In the genomic region with DNA sequence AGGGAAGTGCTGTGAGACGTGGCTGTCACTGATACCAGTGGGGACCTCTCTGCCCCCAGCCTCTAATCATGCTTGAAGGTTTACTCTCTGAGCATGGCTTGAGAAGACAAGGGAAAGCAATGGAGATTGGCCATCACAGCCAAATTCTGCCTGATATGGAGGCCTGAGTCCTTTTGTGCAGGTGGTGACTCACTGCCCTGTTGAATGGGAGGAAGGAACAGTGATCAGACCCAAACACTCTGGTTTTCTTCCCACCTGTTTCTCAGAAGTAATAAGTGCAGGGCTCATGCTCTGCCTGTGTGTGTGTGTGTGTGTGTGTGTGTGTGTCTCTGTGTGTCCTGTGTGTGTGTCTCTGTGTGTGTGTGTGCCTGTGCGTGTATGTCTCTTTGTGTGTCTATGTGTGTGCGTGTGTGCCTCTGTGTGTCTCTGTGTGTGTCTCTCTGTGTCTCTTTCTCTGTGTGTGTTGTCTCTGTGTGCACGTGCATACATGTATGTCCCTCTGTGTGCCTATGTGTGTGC, we compare ENCODE assay signal across 8 cellular contexts.
DNase-seq lines count a peak whose midpoint lies in the region; ATAC-seq, FAIRE-seq and TF ChIP-seq lines count a peak whose summit lies in the region.
"Not testable (repeated sequence)": the region's sequence is repeated elsewhere in the genome, so short reads cannot be mapped to it uniquely, and the experiment has no call there.

No MANE protein-coding gene starts in this region.

- not testable (repeated sequence) for H4K20me1 ChIP-seq in endothelial cell of umbilical vein (replicated peaks; ENCODE audit: control insufficient read depth, extremely low read depth, insufficient read depth, low read length)

- POLR2A ChIA-PET in activated CD4-positive, alpha-beta T cell treated with anti-CD3 and anti-CD28 coated beads for 36 hours (lab: Charles Lee); activated CD8-positive, alpha-beta T cell treated with anti-CD3 and anti-CD28 coated beads, Interleukin-2, amount 10 ng/mL, durations not matched to agents 7 days and 5 days (lab: Charles Lee); endothelial cell of umbilical vein (lab: Charles Lee): not testable (repeated sequence)

- H3K4me1 Mint-ChIP-seq in activated CD4-positive, alpha-beta T cell treated with anti-CD3 and anti-CD28 coated beads for 36 hours; activated CD8-positive, alpha-beta T cell treated with anti-CD3 and anti-CD28 coated beads, Interleukin-2, amount 10 ng/mL, durations not matched to agents 7 days and 5 days (ENCODE audit: low read depth): not testable (repeated sequence)

- not testable (repeated sequence) for H3K9ac ChIP-seq in endothelial cell of umbilical vein (replicated peaks; ENCODE audit: extremely low read depth, insufficient read depth, low read length)

- not testable (repeated sequence) for H3K27me3 Mint-ChIP-seq in activated CD4-positive, alpha-beta T cell treated with anti-CD3 and anti-CD28 coated beads for 36 hours; activated CD8-positive, alpha-beta T cell treated with anti-CD3 and anti-CD28 coated beads, Interleukin-2, amount 10 ng/mL, durations not matched to agents 7 days and 5 days (ENCODE audit: low read depth)

- CTCF ChIA-PET in activated CD4-positive, alpha-beta T cell treated with anti-CD3 and anti-CD28 coated beads for 36 hours (lab: Charles Lee); activated CD8-positive, alpha-beta T cell treated with anti-CD3 and anti-CD28 coated beads, Interleukin-2, amount 10 ng/mL, durations not matched to agents 7 days and 5 days (lab: Charles Lee); endothelial cell of umbilical vein (lab: Charles Lee): not testable (repeated sequence)

- not testable (repeated sequence) for H3K36me3 ChIP-seq in endothelial cell of umbilical vein (ENCODE audit: control insufficient read depth in 2 of 2, extremely low read depth in 1 of 2, insufficient read depth in 2 of 2, low read length in 2 of 2)

- not testable (repeated sequence) for H3K4me3 ChIP-seq in endothelial cell of umbilical vein (replicated peaks in 1 of 3; ENCODE audit: insufficient read depth in 1 of 3, low read depth in 1 of 3, low read length in 3 of 3)

- not testable (repeated sequence) for TF ChIP-seq CTCF in endothelial cell of umbilical vein (IDR thresholded peaks at IDR 0.05; ENCODE audit: extremely low read depth in 1 of 2, insufficient read depth in 1 of 2, low read depth in 1 of 2, low read length in 2 of 2)

- intact Hi-C loops in activated CD4-positive, alpha-beta T cell treated with anti-CD3 and anti-CD28 coated beads for 36 hours (cut with DNase I, micrococcal nuclease); endothelial cell of umbilical vein (cut with micrococcal nuclease); left ventricle myocardium superior (cut with micrococcal nuclease): not testable (repeated sequence)

- not testable (repeated sequence) for H3K27me3 ChIP-seq in endothelial cell of umbilical vein (ENCODE audit: control insufficient read depth in 2 of 2, insufficient read depth in 2 of 2, low read length in 2 of 2)

- not testable (repeated sequence) for H3K4me2 ChIP-seq in endothelial cell of umbilical vein (ENCODE audit: insufficient read depth, low read length)

- not testable (repeated sequence) for H3K36me3 Mint-ChIP-seq in activated CD4-positive, alpha-beta T cell treated with anti-CD3 and anti-CD28 coated beads for 36 hours (ENCODE audit: low read depth); activated CD8-positive, alpha-beta T cell treated with anti-CD3 and anti-CD28 coated beads, Interleukin-2, amount 10 ng/mL, durations not matched to agents 7 days and 5 days (ENCODE audit: low read depth)

- peak; percentile 44 for DNase-seq in CMK (ENCODE audit: low read depth)
- peak; percentile 1 for DNase-seq in LHCN-M2 (ENCODE audit: low read depth)
- peak; percentile 9 for DNase-seq in activated CD4-positive, alpha-beta T cell treated with anti-CD3 and anti-CD28 coated beads for 36 hours
- DNase-seq in activated CD8-positive, alpha-beta T cell treated with anti-CD3 and anti-CD28 coated beads, Interleukin-2, amount 10 ng/mL, durations not matched to agents 7 days and 5 days; left ventricle myocardium superior; stimulated activated naive CD8-positive, alpha-beta T cell treated with anti-CD3 and anti-CD28 coated beads, Interleukin-15, Interleukin-2, amounts not matched to agents 100 U/mL and 50 U/mL, for 24 hours: not testable (repeated sequence)
- DNase-seq in activated naive CD4-positive, alpha-beta T cell treated with Interleukin-2 at 50 U/mL for 16 hours, result peak; percentile 14
- peak; percentile 36 for DNase-seq in endothelial cell of umbilical vein (ENCODE audit: low read depth, low spot score)

- not testable (repeated sequence) for H3K4me3 Mint-ChIP-seq in activated CD4-positive, alpha-beta T cell treated with anti-CD3 and anti-CD28 coated beads for 36 hours; activated CD8-positive, alpha-beta T cell treated with anti-CD3 and anti-CD28 coated beads, Interleukin-2, amount 10 ng/mL, durations not matched to agents 7 days and 5 days

- not testable (repeated sequence) for BruUV-seq in endothelial cell of umbilical vein (replicated peaks; lab: Mats Ljungman, UMichigan)

- not testable (repeated sequence) for H3K4me1 ChIP-seq in endothelial cell of umbilical vein (ENCODE audit: control insufficient read depth, extremely low read depth, insufficient read depth, low read length)

- not testable (repeated sequence) for TF ChIP-seq POLR2A in endothelial cell of umbilical vein (IDR thresholded peaks at IDR 0.05; ENCODE audit: low read depth, low read length)

- H3K9me1 ChIP-seq in endothelial cell of umbilical vein (replicated peaks; ENCODE audit: control insufficient read depth, extremely low read depth, insufficient read depth, low read length), result not testable (repeated sequence)

- H3K79me2 ChIP-seq in endothelial cell of umbilical vein (ENCODE audit: control insufficient read depth, insufficient read depth, low read length), result not testable (repeated sequence)

- not testable (repeated sequence) for H3K27ac Mint-ChIP-seq in activated CD4-positive, alpha-beta T cell treated with anti-CD3 and anti-CD28 coated beads for 36 hours
- peak overlapping the region; percentile 14 for H3K27ac Mint-ChIP-seq in activated CD8-positive, alpha-beta T cell treated with anti-CD3 and anti-CD28 coated beads, Interleukin-2, amount 10 ng/mL, durations not matched to agents 7 days and 5 days

- not testable (repeated sequence) for H3K27ac ChIP-seq in endothelial cell of umbilical vein (ENCODE audit: insufficient read depth, low read depth, low read length)

- ATAC-seq in activated CD4-positive, alpha-beta T cell treated with anti-CD3 and anti-CD28 coated beads for 36 hours, result peak; percentile 88
- not testable (repeated sequence) for ATAC-seq in activated CD8-positive, alpha-beta T cell treated with anti-CD3 and anti-CD28 coated beads, Interleukin-2, amount 10 ng/mL, durations not matched to agents 7 days and 5 days
- peak; percentile 19 for ATAC-seq in left ventricle myocardium superior
- ATAC-seq in stimulated activated naive CD8-positive, alpha-beta T cell treated with anti-CD3 and anti-CD28 coated beads, Interleukin-15, Interleukin-2, amounts not matched to agents 100 U/mL and 50 U/mL, for 24 hours, result peak; percentile 62

- not testable (repeated sequence) for H3K9me3 Mint-ChIP-seq in activated CD4-positive, alpha-beta T cell treated with anti-CD3 and anti-CD28 coated beads for 36 hours (ENCODE audit: low read depth); activated CD8-positive, alpha-beta T cell treated with anti-CD3 and anti-CD28 coated beads, Interleukin-2, amount 10 ng/mL, durations not matched to agents 7 days and 5 days (ENCODE audit: insufficient read depth)

- dilution Hi-C loops in endothelial cell of umbilical vein (cut with MboI; ENCODE audit: extremely low pct_ligation_motif_present, low sequenced_read_pairs), result not testable (repeated sequence)

- FAIRE-seq in endothelial cell of umbilical vein (lab: Jason Lieb, UNC), result peak; percentile 84

- H2AFZ ChIP-seq in endothelial cell of umbilical vein (ENCODE audit: low read depth, low read length), result not testable (repeated sequence)

- not testable (repeated sequence) for H3K9me3 ChIP-seq in endothelial cell of umbilical vein (replicated peaks; ENCODE audit: control insufficient read depth, insufficient read depth, low read length)
